In genomic region chr1:14661220-14661619, GRCh38 we compare ENCODE assay signal across 1 cellular context.
TF ChIP-seq lines count a peak whose summit lies in the region.

No MANE protein-coding gene starts in this region.

TF ChIP-seq in GM12878, 131 proteins besides CTCF, POLR2A, EP300 and RAD21 (continued from another document):
- TF ChIP-seq, protein P1, sequence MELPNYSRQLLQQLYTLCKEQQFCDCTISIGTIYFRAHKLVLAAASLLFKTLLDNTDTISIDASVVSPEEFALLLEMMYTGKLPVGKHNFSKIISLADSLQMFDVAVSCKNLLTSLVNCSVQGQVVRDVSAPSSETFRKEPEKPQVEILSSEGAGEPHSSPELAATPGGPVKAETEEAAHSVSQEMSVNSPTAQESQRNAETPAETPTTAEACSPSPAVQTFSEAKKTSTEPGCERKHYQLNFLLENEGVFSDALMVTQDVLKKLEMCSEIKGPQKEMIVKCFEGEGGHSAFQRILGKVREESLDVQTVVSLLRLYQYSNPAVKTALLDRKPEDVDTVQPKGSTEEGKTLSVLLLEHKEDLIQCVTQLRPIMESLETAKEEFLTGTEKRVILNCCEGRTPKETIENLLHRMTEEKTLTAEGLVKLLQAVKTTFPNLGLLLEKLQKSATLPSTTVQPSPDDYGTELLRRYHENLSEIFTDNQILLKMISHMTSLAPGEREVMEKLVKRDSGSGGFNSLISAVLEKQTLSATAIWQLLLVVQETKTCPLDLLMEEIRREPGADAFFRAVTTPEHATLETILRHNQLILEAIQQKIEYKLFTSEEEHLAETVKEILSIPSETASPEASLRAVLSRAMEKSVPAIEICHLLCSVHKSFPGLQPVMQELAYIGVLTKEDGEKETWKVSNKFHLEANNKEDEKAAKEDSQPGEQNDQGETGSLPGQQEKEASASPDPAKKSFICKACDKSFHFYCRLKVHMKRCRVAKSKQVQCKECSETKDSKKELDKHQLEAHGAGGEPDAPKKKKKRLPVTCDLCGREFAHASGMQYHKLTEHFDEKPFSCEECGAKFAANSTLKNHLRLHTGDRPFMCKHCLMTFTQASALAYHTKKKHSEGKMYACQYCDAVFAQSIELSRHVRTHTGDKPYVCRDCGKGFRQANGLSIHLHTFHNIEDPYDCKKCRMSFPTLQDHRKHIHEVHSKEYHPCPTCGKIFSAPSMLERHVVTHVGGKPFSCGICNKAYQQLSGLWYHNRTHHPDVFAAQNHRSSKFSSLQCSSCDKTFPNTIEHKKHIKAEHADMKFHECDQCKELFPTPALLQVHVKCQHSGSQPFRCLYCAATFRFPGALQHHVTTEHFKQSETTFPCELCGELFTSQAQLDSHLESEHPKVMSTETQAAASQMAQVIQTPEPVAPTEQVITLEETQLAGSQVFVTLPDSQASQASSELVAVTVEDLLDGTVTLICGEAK (IDR thresholded peaks at IDR 0.05; ENCODE audit: borderline replicate concordance), result 0 out of 2 replicates have a peak, but pooled peaks have one; percentile 56
